ENCODE assay signal across 16 cellular contexts in the genomic region with DNA sequence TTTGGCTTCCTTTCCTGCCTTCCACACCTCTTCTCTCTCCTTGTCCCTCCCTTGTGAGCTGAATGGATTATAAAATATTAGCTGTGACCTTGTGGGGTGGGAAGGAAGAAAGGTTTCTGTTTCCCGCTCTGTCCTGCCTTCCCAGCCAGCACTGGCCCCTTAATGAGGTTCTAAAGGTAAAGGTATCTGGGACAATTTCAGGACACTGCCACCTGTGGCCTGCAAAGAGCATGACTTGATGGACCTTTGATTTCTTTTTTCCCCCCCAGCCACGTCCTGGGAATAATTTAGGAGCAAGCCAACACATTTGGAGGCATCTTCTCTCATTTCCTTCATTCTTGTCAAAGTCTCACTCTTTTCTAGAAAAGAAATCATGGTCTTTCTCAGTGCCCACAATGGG.
DNase-seq lines count a peak whose midpoint lies in the region; ATAC-seq and TF ChIP-seq lines count a peak whose summit lies in the region.
"Had no signal": no experiment of that assay in that cellular context is flagged by ENCODE, and none has a peak within 500 bp of the region (broad histone marks: within the 10 kb centered on the region; RNA-seq: fewer than 3 reads in every experiment).

No MANE protein-coding gene starts in this region.

- intact Hi-C loops in HCT116 (cut with micrococcal nuclease), result no loop called here

- H3K9me3 ChIP-seq in HCT116 (ENCODE audit: control insufficient read depth in 1 of 2, insufficient read depth in 1 of 2, low read depth in 1 of 2, low read length in 2 of 2), result no peaks in the 10 kb centered on the region
- no peaks in the 10 kb centered on the region for H3K9me3 ChIP-seq in hepatocyte (ENCODE audit: low read depth)
- H3K9me3 ChIP-seq: neutrophil had no signal

- no TSS peak for BruUV-seq in HCT116 (replicated peaks; lab: Mats Ljungman, UMichigan)

- WGBS in hepatocyte (ENCODE audit: low lambda C conversion rate, missing lambda C conversion rate), result 71% methylated on average over 2 of the region's 2 CpGs

- RAD21 ChIA-PET in HCT116 (lab: Charles Lee; ENCODE audit: low non-redundant PET in 1 of 2, low total read pairs in 2 of 2, uncharacterized antibody in 2 of 2, unreplicated experiment in 2 of 2), result no interaction called here

- H3K79me2 ChIP-seq in HCT116 (ENCODE audit: insufficient read depth, low read length), result no peaks in the 10 kb centered on the region
- H3K79me2 ChIP-seq in hepatocyte, result no peaks in the 10 kb centered on the region

- H3K4me1 ChIP-seq in HCT116 (ENCODE audit: control insufficient read depth in 1 of 2, insufficient read depth in 2 of 2, low read length in 2 of 2) (no peaks in the 10 kb centered on the region), hepatocyte (ENCODE audit: insufficient read depth) (peaks cover 3% of the 10 kb centered on the region)

- TF ChIP-seq CTCF in HCT116 (IDR thresholded peaks at IDR 0.05 in 2 of 3, conservative IDR thresholded peaks at IDR 0.05 in 1 of 3; ENCODE audit: borderline replicate concordance in 1 of 3, insufficient read depth in 1 of 3, low read depth in 2 of 3, low read length in 2 of 3) (peak in 2 of 3 experiments; percentile 39 to 44; a peak in 4 of 6 replicates), hepatocyte (IDR thresholded peaks at IDR 0.05; ENCODE audit: poor library complexity) (peak; percentile 16), retinal pigment epithelial cell (conservative IDR thresholded peaks at IDR 0.05; ENCODE audit: low read depth, low read length) (peak; percentile 32), GM10248 (IDR thresholded peaks at IDR 0.05; ENCODE audit: control extremely low read depth, extremely low read depth, low read depth, missing control alignments) (no peak)

- no peaks in the 10 kb centered on the region for H3K36me3 Mint-ChIP-seq in activated T-helper 17 cell treated with anti-CD3 and anti-CD28 coated beads, Interleukin-2, amount 50 U/mL, for 72 hours (ENCODE audit: low read depth)

- POLR2A ChIA-PET in HCT116 (lab: Charles Lee), result no interaction called here
- POLR2A ChIA-PET in GM10248 (lab: Yijun Ruan, JAX), result no interaction called here

- H3K9me3 Mint-ChIP-seq in activated T-helper 17 cell treated with anti-CD3 and anti-CD28 coated beads, Interleukin-2, amount 50 U/mL, for 72 hours, result no peaks in the 10 kb centered on the region
- H3K9me3 Mint-ChIP-seq: activated naive CD8-positive, alpha-beta T cell treated with anti-CD3 and anti-CD28 coated beads for 36 hours had no signal

- H3K4me3 ChIP-seq in HCT116 (replicated peaks in 1 of 2; ENCODE audit: low read depth in 1 of 2, low read length in 2 of 2) (no peak overlapping the region), hepatocyte (no peak overlapping the region), retinal pigment epithelial cell (ENCODE audit: low read length) (no peak overlapping the region)
- H3K4me3 ChIP-seq: GM12878 had no signal

- no peaks in the 10 kb centered on the region for H3K36me3 ChIP-seq in HCT116 (ENCODE audit: control insufficient read depth in 1 of 2, insufficient read depth in 2 of 2, low read length in 2 of 2)
- H3K36me3 ChIP-seq in hepatocyte (replicated peaks; ENCODE audit: insufficient read depth, low read depth), result no peaks in the 10 kb centered on the region
- H3K36me3 ChIP-seq: neutrophil had no signal

- H2AFZ ChIP-seq in HCT116 (ENCODE audit: low read depth, low read length, poor library complexity, severe bottlenecking) (no peak overlapping the region), hepatocyte (no peak overlapping the region)

- CTCF ChIA-PET in HCT116 (lab: Charles Lee) (interaction anchor here (1.2 kb wide), 1 partner anchor 13 kb away, joined by 4 read pairs; no protein-coding TSS in a partner anchor), GM10248 (lab: Yijun Ruan, JAX) (interaction anchor here (0.8 to 5.7 kb wide), 5 partner anchors 10 to 324 kb away, joined by 3 to 30 read pairs (median 3); no protein-coding TSS in a partner anchor)

- ATAC-seq in HCT116 (peak; percentile 70), HG03280 (IDR thresholded peaks at IDR 0.05; ENCODE audit: unreplicated experiment) (no peak)
- no peak for ATAC-seq in activated T-helper 17 cell treated with anti-CD3 and anti-CD28 coated beads, Interleukin-2, amount 50 U/mL, for 72 hours (replicated peaks)
- ATAC-seq: GM12878 had no signal

- H3K27me3 ChIP-seq in HCT116 (ENCODE audit: insufficient read depth, low read length), result no peaks in the 10 kb centered on the region
- H3K27me3 ChIP-seq in hepatocyte, result no peaks in the 10 kb centered on the region
- H3K27me3 ChIP-seq: neutrophil had no signal

- no peak overlapping the region for H3K27ac ChIP-seq in HCT116 (ENCODE audit: low read depth, low read length)
- peak overlapping the region; percentile 34 for H3K27ac ChIP-seq in hepatocyte
- H3K27ac ChIP-seq: neutrophil, RWPE1 had no signal

- H3K4me3 Mint-ChIP-seq in activated T-helper 17 cell treated with anti-CD3 and anti-CD28 coated beads, Interleukin-2, amount 50 U/mL, for 72 hours, result peak overlapping the region; percentile 31
- H3K4me3 Mint-ChIP-seq: activated naive CD8-positive, alpha-beta T cell treated with anti-CD3 and anti-CD28 coated beads for 36 hours had no signal

- H3K9me2 ChIP-seq in HCT116 (ENCODE audit: insufficient read depth) (no peaks in the 10 kb centered on the region), hepatocyte (replicated peaks; ENCODE audit: insufficient read depth) (no peaks in the 10 kb centered on the region)

- peaks cover 15% of the 10 kb centered on the region for H3K4me1 Mint-ChIP-seq in activated T-helper 17 cell treated with anti-CD3 and anti-CD28 coated beads, Interleukin-2, amount 50 U/mL, for 72 hours

- H4K20me1 ChIP-seq in HCT116 (ENCODE audit: insufficient read depth), result no peaks in the 10 kb centered on the region
- no peaks in the 10 kb centered on the region for H4K20me1 ChIP-seq in hepatocyte (ENCODE audit: insufficient read depth, poor library complexity, severe bottlenecking)

- H3K27me3 Mint-ChIP-seq in activated T-helper 17 cell treated with anti-CD3 and anti-CD28 coated beads, Interleukin-2, amount 50 U/mL, for 72 hours, result no peaks in the 10 kb centered on the region
- H3K27me3 Mint-ChIP-seq: activated naive CD8-positive, alpha-beta T cell treated with anti-CD3 and anti-CD28 coated beads for 36 hours had no signal

- TF ChIP-seq POLR2A in HCT116 (IDR thresholded peaks at IDR 0.05; ENCODE audit: borderline replicate concordance, extremely low read depth, insufficient read depth, insufficient read length), result no peak

- DNase-seq in HCT116 (ENCODE audit: low read depth, low spot score) (no peak), hepatocyte (ENCODE audit: low spot score) (no peak), retinal pigment epithelial cell (ENCODE audit: low read depth) (no peak), GM10248 (ENCODE audit: extremely low spot score) (no peak)
- DNase-seq in effector CD4-positive, alpha-beta T cell, result no peak
- DNase-seq in stimulated activated CD4-positive, alpha-beta T cell treated with anti-CD3 and anti-CD28 coated beads, Interleukin-15, amount 100 ng/mL, for 24 hours, result no peak
- DNase-seq: activated CD4-positive, CD25-positive, alpha-beta regulatory T cell; activated naive CD8-positive, alpha-beta T cell treated with anti-CD3 and anti-CD28 coated beads for 36 hours; IMR-90; NCI-H1092; NCI-H774 had no signal

- no peak for TF ChIP-seq RAD21 in HCT116 (IDR thresholded peaks at IDR 0.05; ENCODE audit: low read depth)

- peak overlapping the region; percentile 79 for H3K27ac Mint-ChIP-seq in activated T-helper 17 cell treated with anti-CD3 and anti-CD28 coated beads, Interleukin-2, amount 50 U/mL, for 72 hours
- H3K27ac Mint-ChIP-seq: activated naive CD8-positive, alpha-beta T cell treated with anti-CD3 and anti-CD28 coated beads for 36 hours had no signal

- H3K4me2 ChIP-seq in HCT116 (ENCODE audit: low read length) (no peak overlapping the region), hepatocyte (no peak overlapping the region)

- H3K9ac ChIP-seq in HCT116 (ENCODE audit: low read length), result no peak overlapping the region

TF ChIP-seq in HCT116, 20 proteins besides CTCF, POLR2A, EP300 and RAD21 (continues in another document):
- TF ChIP-seq, protein P1, sequence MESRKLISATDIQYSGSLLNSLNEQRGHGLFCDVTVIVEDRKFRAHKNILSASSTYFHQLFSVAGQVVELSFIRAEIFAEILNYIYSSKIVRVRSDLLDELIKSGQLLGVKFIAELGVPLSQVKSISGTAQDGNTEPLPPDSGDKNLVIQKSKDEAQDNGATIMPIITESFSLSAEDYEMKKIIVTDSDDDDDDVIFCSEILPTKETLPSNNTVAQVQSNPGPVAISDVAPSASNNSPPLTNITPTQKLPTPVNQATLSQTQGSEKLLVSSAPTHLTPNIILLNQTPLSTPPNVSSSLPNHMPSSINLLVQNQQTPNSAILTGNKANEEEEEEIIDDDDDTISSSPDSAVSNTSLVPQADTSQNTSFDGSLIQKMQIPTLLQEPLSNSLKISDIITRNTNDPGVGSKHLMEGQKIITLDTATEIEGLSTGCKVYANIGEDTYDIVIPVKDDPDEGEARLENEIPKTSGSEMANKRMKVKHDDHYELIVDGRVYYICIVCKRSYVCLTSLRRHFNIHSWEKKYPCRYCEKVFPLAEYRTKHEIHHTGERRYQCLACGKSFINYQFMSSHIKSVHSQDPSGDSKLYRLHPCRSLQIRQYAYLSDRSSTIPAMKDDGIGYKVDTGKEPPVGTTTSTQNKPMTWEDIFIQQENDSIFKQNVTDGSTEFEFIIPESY (IDR thresholded peaks at IDR 0.05; ENCODE audit: extremely low read depth, insufficient replicate concordance, low read length), result no peak
- TF ChIP-seq EGR1 (IDR thresholded peaks at IDR 0.05; ENCODE audit: low read depth) (no peak), JUND (IDR thresholded peaks at IDR 0.05) (no peak), YY1 (IDR thresholded peaks at IDR 0.05; ENCODE audit: extremely low read depth, insufficient replicate concordance, low read depth, low read length) (no peak), SRF (IDR thresholded peaks at IDR 0.05; ENCODE audit: low read depth) (no peak), ELF1 (IDR thresholded peaks at IDR 0.05; ENCODE audit: borderline replicate concordance, low read depth) (no peak), POLR2AphosphoS5 (IDR thresholded peaks at IDR 0.05; ENCODE audit: low read depth, low read length) (no peak), CEBPB (IDR thresholded peaks at IDR 0.05; ENCODE audit: low read depth) (no peak)
- TF ChIP-seq, protein P2, sequence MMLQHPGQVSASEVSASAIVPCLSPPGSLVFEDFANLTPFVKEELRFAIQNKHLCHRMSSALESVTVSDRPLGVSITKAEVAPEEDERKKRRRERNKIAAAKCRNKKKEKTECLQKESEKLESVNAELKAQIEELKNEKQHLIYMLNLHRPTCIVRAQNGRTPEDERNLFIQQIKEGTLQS (IDR thresholded peaks at IDR 0.05), result no peak
- TF ChIP-seq, protein P3, sequence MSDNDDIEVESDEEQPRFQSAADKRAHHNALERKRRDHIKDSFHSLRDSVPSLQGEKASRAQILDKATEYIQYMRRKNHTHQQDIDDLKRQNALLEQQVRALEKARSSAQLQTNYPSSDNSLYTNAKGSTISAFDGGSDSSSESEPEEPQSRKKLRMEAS (IDR thresholded peaks at IDR 0.05), result no peak
